ENCODE assay signal across 19 cellular contexts in genomic region chrX:54810532-54810931, GRCh38. TPM values are rescaled to one million over a fixed set of nuclear protein-coding genes. Genes with fewer than 3 reads are reported as not detected.
DNase-seq lines count a peak whose midpoint lies in the region; ATAC-seq and TF ChIP-seq lines count a peak whose summit lies in the region.
"Had no signal": no experiment of that assay in that cellular context is flagged by ENCODE, and none has a peak within 500 bp of the region (broad histone marks: within the 10 kb centered on the region; RNA-seq: fewer than 3 reads in every experiment).

No MANE protein-coding gene starts in this region.

- H3K36me3 Mint-ChIP-seq in activated T-cell treated with anti-CD3 and anti-CD28 coated beads, Interleukin-2, amount 50 U/mL, for 72 hours (ENCODE audit: insufficient read depth in 2 of 2), result peaks cover 3 to 10% of the 10 kb centered on the region in 2 donors
- peaks cover 9% of the 10 kb centered on the region for H3K36me3 Mint-ChIP-seq in activated T-cell treated with anti-CD3 and anti-CD28 coated beads, Interleukin-2, amount 50 U/mL, for 4 hours (ENCODE audit: insufficient read depth)
- H3K36me3 Mint-ChIP-seq in naive thymus-derived CD8-positive, alpha-beta T cell, result peaks cover 2 to 39% (median 5%) of the 10 kb centered on the region in 3 donors

- H3K36me3 ChIP-seq in PC-9 (ENCODE audit: low read depth) (no peaks in the 10 kb centered on the region), fibroblast of lung (ENCODE audit: control insufficient read depth, insufficient read depth, low read length) (peaks cover 1% of the 10 kb centered on the region), skeletal muscle satellite cell (ENCODE audit: insufficient read depth, low read length) (peaks cover 40% of the 10 kb centered on the region), gastrocnemius medialis (peaks cover 0 to 54% of the 10 kb centered on the region in 2 donors)

- H3K9ac ChIP-seq in fibroblast of lung (ENCODE audit: insufficient read depth, low read length), result no peak overlapping the region
- H3K9ac ChIP-seq in skeletal muscle satellite cell (ENCODE audit: low read depth, low read length), result no peak overlapping the region

- TF ChIP-seq CTCF in PC-9 (conservative IDR thresholded peaks at IDR 0.05) (no peak), fibroblast of lung (conservative IDR thresholded peaks at IDR 0.05 in 1 of 2, IDR thresholded peaks at IDR 0.05 in 1 of 2; ENCODE audit: low read depth in 1 of 2, low read length in 2 of 2) (no peak), gastrocnemius medialis (IDR thresholded peaks at IDR 0.05 in 4 of 5, conservative IDR thresholded peaks at IDR 0.05 in 1 of 5) (no peak)

- in situ Hi-C loops in gastrocnemius medialis (cut with MboI; ENCODE audit: low sequenced_read_pairs in 4 of 4), result no loop called here

- intact Hi-C loops in PC-9 (cut with micrococcal nuclease; ENCODE audit: unreplicated experiment) (no loop called here), gastrocnemius medialis (cut with DNase I; ENCODE audit: low total_unique reads) (no loop called here)

- H4K20me1 ChIP-seq in PC-9 (ENCODE audit: insufficient read depth), result no peaks in the 10 kb centered on the region
- H4K20me1 ChIP-seq in fibroblast of lung (ENCODE audit: control insufficient read depth, extremely low read depth, insufficient read depth, low read length), result no peaks in the 10 kb centered on the region

- peaks cover 17% of the 10 kb centered on the region for H3K79me2 ChIP-seq in PC-9 (ENCODE audit: low read depth)
- H3K79me2 ChIP-seq in fibroblast of lung (ENCODE audit: control insufficient read depth, insufficient read depth, low read length), result peaks cover 23% of the 10 kb centered on the region

- H3K4me3 ChIP-seq in PC-9 (no peak overlapping the region; the same call in 1 of the 2 replicates), fibroblast of lung (replicated peaks in 1 of 4; ENCODE audit: control extremely low read depth in 1 of 4, insufficient read depth in 1 of 4, low read depth in 3 of 4, low read length in 4 of 4) (peak overlapping the region in 2 of 4 experiments; percentile 76 to 91), skeletal muscle satellite cell (ENCODE audit: low read length) (peak overlapping the region; percentile 75), gastrocnemius medialis (no peak overlapping the region)
- H3K4me3 ChIP-seq: tibial nerve had no signal

- no peak overlapping the region for H3K27ac ChIP-seq in PC-9
- no peak overlapping the region for H3K27ac ChIP-seq in fibroblast of lung (ENCODE audit: insufficient read depth, low read length)
- H3K27ac ChIP-seq in gastrocnemius medialis, result no peak overlapping the region
- H3K27ac ChIP-seq: pancreas, spleen had no signal

- no peak for TF ChIP-seq POLR2A in gastrocnemius medialis (IDR thresholded peaks at IDR 0.05)

- no peak overlapping the region for H2AFZ ChIP-seq in PC-9
- no peak overlapping the region for H2AFZ ChIP-seq in fibroblast of lung (ENCODE audit: low read length)

- POLR2A ChIA-PET in PC-9 (lab: Charles Lee; ENCODE audit: unreplicated experiment), result interaction anchor here (0.5 to 0.6 kb wide), 2 partner anchors 1099 to 1602 kb away, joined by 3 to 19 read pairs; no protein-coding TSS in a partner anchor
- POLR2A ChIA-PET in naive thymus-derived CD8-positive, alpha-beta T cell (lab: Charles Lee), result no interaction called here

- no peaks in the 10 kb centered on the region for H3K9me2 ChIP-seq in PC-9 (ENCODE audit: insufficient read depth)

- H3K9me3 ChIP-seq in PC-9 (ENCODE audit: insufficient read depth, low read depth), result no peaks in the 10 kb centered on the region
- H3K9me3 ChIP-seq in fibroblast of lung (ENCODE audit: control insufficient read depth, insufficient read depth, low read depth, low read length), result no peaks in the 10 kb centered on the region
- no peaks in the 10 kb centered on the region for H3K9me3 ChIP-seq in skeletal muscle satellite cell (replicated peaks; ENCODE audit: low read length)
- no peaks in the 10 kb centered on the region for H3K9me3 ChIP-seq in gastrocnemius medialis
- H3K9me3 ChIP-seq: pancreas, spleen, tibial nerve had no signal

- H3K4me2 ChIP-seq in PC-9 (peak overlapping the region; percentile 91; the same call in 1 of the 2 replicates), fibroblast of lung (ENCODE audit: extremely low read depth, insufficient read depth, low read length) (peak overlapping the region; percentile 56), skeletal muscle satellite cell (ENCODE audit: low read length) (peak overlapping the region; percentile 87)

- no peaks in the 10 kb centered on the region for H3F3A ChIP-seq in PC-9 (ENCODE audit: insufficient read depth, low read depth)

- ATAC-seq in activated T-cell treated with anti-CD3 and anti-CD28 coated beads, Interleukin-2, amount 50 U/mL, for 72 hours (replicated peaks in 1 of 2), result no peak
- no peak for ATAC-seq in activated T-cell treated with anti-CD3 and anti-CD28 coated beads, Interleukin-2, amount 50 U/mL, for 4 hours
- ATAC-seq in HG03097 (IDR thresholded peaks at IDR 0.05; ENCODE audit: low FRiP score, unreplicated experiment) (no peak), gastrocnemius medialis (no peak)
- ATAC-seq in naive thymus-derived CD8-positive, alpha-beta T cell, result no peak
- ATAC-seq: pancreas; stimulated activated naive B cell treated with anti-CD40 and anti-IgM and Interleukin-4, amounts not matched to agents 10 μg/mL and 1 μg/mL and 100 μg/mL, for 72 hours had no signal

- H3K27ac Mint-ChIP-seq in activated T-cell treated with anti-CD3 and anti-CD28 coated beads, Interleukin-2, amount 50 U/mL, for 72 hours, result peak overlapping the region; percentile 48
- H3K27ac Mint-ChIP-seq in naive thymus-derived CD8-positive, alpha-beta T cell, result peak overlapping the region in 1 of 10 donors; percentile 29
- H3K27ac Mint-ChIP-seq: activated B cell treated with CpG ODN at 0.5 μM for 24 hours; stimulated activated naive B cell treated with anti-CD40 and anti-IgM and Interleukin-4, amounts not matched to agents 10 μg/mL and 1 μg/mL and 100 μg/mL, for 72 hours had no signal

- BruUV-seq in PC-9 (replicated peaks; lab: Mats Ljungman, UMichigan), result no TSS peak

- H3K4me1 ChIP-seq in PC-9 (replicated peaks; ENCODE audit: insufficient read depth) (peaks cover 8% of the 10 kb centered on the region; the same call in 1 of the 2 replicates), fibroblast of lung (ENCODE audit: control insufficient read depth, extremely low read depth, insufficient read depth, low read length) (no peaks in the 10 kb centered on the region), skeletal muscle satellite cell (ENCODE audit: control insufficient read depth, insufficient read depth, low read length) (peaks cover 6% of the 10 kb centered on the region), gastrocnemius medialis (peaks cover 0 to 6% of the 10 kb centered on the region in 2 donors)
- H3K4me1 ChIP-seq: pancreas had no signal

- no peaks in the 10 kb centered on the region; the same call in 1 of the 2 replicates for H3K27me3 ChIP-seq in PC-9 (ENCODE audit: insufficient read depth, low read depth)
- H3K27me3 ChIP-seq in fibroblast of lung (ENCODE audit: control insufficient read depth, insufficient read depth, low read length), result peaks cover 2% of the 10 kb centered on the region
- H3K27me3 ChIP-seq in skeletal muscle satellite cell (ENCODE audit: control insufficient read depth, insufficient read depth, low read length), result peaks cover 10% of the 10 kb centered on the region
- no peaks in the 10 kb centered on the region for H3K27me3 ChIP-seq in gastrocnemius medialis
- H3K27me3 ChIP-seq: spleen, tibial nerve had no signal

- H3K4me1 Mint-ChIP-seq in activated T-cell treated with anti-CD3 and anti-CD28 coated beads, Interleukin-2, amount 50 U/mL, for 72 hours (ENCODE audit: low read depth), result peaks cover 6% of the 10 kb centered on the region
- H3K4me1 Mint-ChIP-seq in activated T-cell treated with anti-CD3 and anti-CD28 coated beads, Interleukin-2, amount 50 U/mL, for 4 hours (ENCODE audit: low read depth), result peaks cover 21% of the 10 kb centered on the region
- H3K4me1 Mint-ChIP-seq in naive thymus-derived CD8-positive, alpha-beta T cell, result peaks cover 13 to 27% (median 24%) of the 10 kb centered on the region in 4 donors

- H3K4me3 Mint-ChIP-seq in activated T-cell treated with anti-CD3 and anti-CD28 coated beads, Interleukin-2, amount 50 U/mL, for 72 hours, result no peak overlapping the region
- H3K4me3 Mint-ChIP-seq in activated T-cell treated with anti-CD3 and anti-CD28 coated beads, Interleukin-2, amount 50 U/mL, for 4 hours, result no peak overlapping the region
- peak overlapping the region in 1 of 10 donors; percentile 18 for H3K4me3 Mint-ChIP-seq in naive thymus-derived CD8-positive, alpha-beta T cell

- CTCF ChIA-PET in PC-9 (lab: Charles Lee), result no interaction called here

- peaks cover 15% of the 10 kb centered on the region for H3K27me3 Mint-ChIP-seq in activated T-cell treated with anti-CD3 and anti-CD28 coated beads, Interleukin-2, amount 50 U/mL, for 72 hours (ENCODE audit: low read depth)
- H3K27me3 Mint-ChIP-seq in activated T-cell treated with anti-CD3 and anti-CD28 coated beads, Interleukin-2, amount 50 U/mL, for 4 hours (ENCODE audit: low read depth), result no peaks in the 10 kb centered on the region
- H3K27me3 Mint-ChIP-seq in naive thymus-derived CD8-positive, alpha-beta T cell, result peaks cover 0 to 2% (median 0%) of the 10 kb centered on the region in 5 donors
- H3K27me3 Mint-ChIP-seq: activated B cell treated with CpG ODN at 0.5 μM for 24 hours had no signal

- no peaks in the 10 kb centered on the region for H3K9me3 Mint-ChIP-seq in activated T-cell treated with anti-CD3 and anti-CD28 coated beads, Interleukin-2, amount 50 U/mL, for 72 hours
- no peaks in the 10 kb centered on the region for H3K9me3 Mint-ChIP-seq in activated T-cell treated with anti-CD3 and anti-CD28 coated beads, Interleukin-2, amount 50 U/mL, for 4 hours
- H3K9me3 Mint-ChIP-seq in naive thymus-derived CD8-positive, alpha-beta T cell, result no peaks in the 10 kb centered on the region
- H3K9me3 Mint-ChIP-seq: activated B cell treated with CpG ODN at 0.5 μM for 24 hours; stimulated activated naive B cell treated with anti-CD40 and anti-IgM and Interleukin-4, amounts not matched to agents 10 μg/mL and 1 μg/mL and 100 μg/mL, for 72 hours had no signal

- DNase-seq in activated T-cell treated with anti-CD3 and anti-CD28 coated beads, Interleukin-2, amount 50 U/mL, for 72 hours, result no peak
- no peak for DNase-seq in activated T-cell treated with anti-CD3 and anti-CD28 coated beads, Interleukin-2, amount 50 U/mL, for 4 hours
- no peak for DNase-seq in PC-9
- no peak for DNase-seq in fibroblast of lung (ENCODE audit: low read depth in 2 of 2)
- DNase-seq in gastrocnemius medialis, result no peak
- DNase-seq in naive thymus-derived CD8-positive, alpha-beta T cell, result no peak
- DNase-seq: activated B cell treated with CpG ODN at 0.5 μM for 24 hours; activated gamma-delta T cell treated with Interleukin-2 at 50 U/mL for 16 hours; NCI-H1092; NCI-H82; pancreas; spleen; stimulated activated naive B cell treated with anti-CD40 and anti-IgM and Interleukin-4, amounts not matched to agents 10 μg/mL and 1 μg/mL and 100 μg/mL, for 72 hours had no signal

RNA-seq across cellular contexts. Expression of gene MAGED2, which starts 3.0 kb away (rescaled TPM):
- total RNA-seq in activated T-cell treated with anti-CD3 and anti-CD28 coated beads, Interleukin-2, amount 50 U/mL, for 72 hours, result 10 to 100 TPM; 49.7 to 54.1 TPM
- 10 to 100 TPM; 22.1 to 25.0 (median 22.7) TPM for total RNA-seq in activated T-cell treated with anti-CD3 and anti-CD28 coated beads, Interleukin-2, amount 50 U/mL, for 4 hours
- total RNA-seq in PC-9 (2021) (108 and 137 TPM in 2 replicates), fibroblast of lung (148 and 177 TPM in 2 replicates), gastrocnemius medialis (10 to 100 TPM; 36.6 to 78.3 (median 55.6) TPM)
- 205 and 312 TPM in 2 replicates for polyA plus RNA-seq in fibroblast of lung
- polyA plus RNA-seq in fibroblast of lung (2012), result 198 and 307 TPM in 2 replicates
- 92.9 and 136 TPM in 2 replicates for polyA minus RNA-seq in fibroblast of lung (ENCODE audit: low replicate concordance)
- 115 and 168 TPM in 2 replicates for total RNA-seq in skeletal muscle satellite cell (2012; rRNA removed)
- 100 to 1,000 TPM; 123 TPM for total RNA-seq in naive thymus-derived CD8-positive, alpha-beta T cell
- 100 to 1,000 TPM; 132 to 152 (median 135) TPM for polyA plus RNA-seq in naive thymus-derived CD8-positive, alpha-beta T cell

RNA-seq across cellular contexts. Expression of gene ITIH6, which starts 12.5 kb away (rescaled TPM):
- total RNA-seq in activated T-cell treated with anti-CD3 and anti-CD28 coated beads, Interleukin-2, amount 50 U/mL, for 72 hours, result not detected
- not detected for total RNA-seq in activated T-cell treated with anti-CD3 and anti-CD28 coated beads, Interleukin-2, amount 50 U/mL, for 4 hours
- total RNA-seq in PC-9 (2021) (not detected in 2 replicates), fibroblast of lung (not detected in 2 replicates), gastrocnemius medialis (not detected)
- polyA plus RNA-seq in fibroblast of lung, result not detected in 2 replicates
- polyA plus RNA-seq in fibroblast of lung (2012), result not detected in 2 replicates
- polyA minus RNA-seq in fibroblast of lung (ENCODE audit: low replicate concordance), result not detected in 2 replicates
- total RNA-seq in skeletal muscle satellite cell (2012; rRNA removed), result not detected in 2 replicates
- not detected for total RNA-seq in naive thymus-derived CD8-positive, alpha-beta T cell
- polyA plus RNA-seq in naive thymus-derived CD8-positive, alpha-beta T cell, result not detected
- total RNA-seq: activated B cell treated with CpG ODN at 0.5 μM for 24 hours; bronchial epithelial cell; mucosa of gallbladder; pancreas; spleen; T-helper 1 cell treated with Interleukin-12 subunit alpha and Interleukin-12 subunit beta and Interleukin-4 antibody, amounts not matched to agents 30 ng/mL and 1 ng/mL, for 36 hours; tibial nerve had no signal
- polyA plus RNA-seq: pancreas, spleen had no signal
